8 cellular contexts compared by ENCODE assay signal in genomic region chr11:71420455-71421241, GRCh38. TPM values are rescaled to one million over a fixed set of nuclear protein-coding genes. Genes with fewer than 3 reads are reported as not detected.
DNase-seq lines count a peak whose midpoint lies in the region; ATAC-seq and TF ChIP-seq lines count a peak whose summit lies in the region.

No MANE protein-coding gene starts in this region.

- H3K4me3 ChIP-seq in SJCRH30: no peak overlapping the region

- H3K27me3 ChIP-seq in SJCRH30: no peaks in the 10 kb centered on the region
- no peaks in the 10 kb centered on the region for H3K27me3 ChIP-seq in foreskin keratinocyte

- no peaks in the 10 kb centered on the region for H3K36me3 ChIP-seq in SJCRH30

- no peak overlapping the region for H3K27ac ChIP-seq in SJCRH30
- H3K27ac ChIP-seq in foreskin keratinocyte: no peak overlapping the region

- H3K4me1 ChIP-seq in SJCRH30 (peaks cover 4% of the 10 kb centered on the region; the same call in 1 of the 2 replicates), foreskin keratinocyte (no peaks in the 10 kb centered on the region)

- no peaks in the 10 kb centered on the region for H3K9me3 ChIP-seq in SJCRH30 (replicated peaks)

- DNase-seq in SKM-1 treated with dmso at 0.1 percent for 144 hours (lab: John Stamatoyannopoulos, UW; ENCODE audit: unreplicated experiment) (peak; percentile 35), SKM-1 (lab: John Stamatoyannopoulos, UW; ENCODE audit: unreplicated experiment) (no peak), LHCN-M2 (ENCODE audit: low read depth) (peak; percentile 41), SJCRH30 (peak; percentile 48 to 77), foreskin keratinocyte (peak in 1 of 2 donors; percentile 15), progenitor cell of endocrine pancreas (ENCODE audit: low spot score, unreplicated experiment) (peak; percentile 51)
- no peak for DNase-seq in stimulated activated CD4-positive, alpha-beta T cell treated with anti-CD3 and anti-CD28 coated beads, Interleukin-4, amount 100 ng/mL, for 24 hours

- ATAC-seq in foreskin keratinocyte (peak; percentile 31), GM19023 (IDR thresholded peaks at IDR 0.05; ENCODE audit: unreplicated experiment) (no peak)

- H3K27ac Mint-ChIP-seq in progenitor cell of endocrine pancreas: no peak overlapping the region

- H3K4me1 Mint-ChIP-seq in progenitor cell of endocrine pancreas (ENCODE audit: low read depth): peaks cover 2% of the 10 kb centered on the region

- H3K4me3 Mint-ChIP-seq in progenitor cell of endocrine pancreas (ENCODE audit: low read depth): no peak overlapping the region

- no peaks in the 10 kb centered on the region for H3K9me3 Mint-ChIP-seq in progenitor cell of endocrine pancreas (ENCODE audit: low read depth)

- TF ChIP-seq CTCF in foreskin keratinocyte (conservative IDR thresholded peaks at IDR 0.05) (peak; percentile 75), progenitor cell of endocrine pancreas (IDR thresholded peaks at IDR 0.05; ENCODE audit: unreplicated experiment) (peak; percentile 78)

- no peaks in the 10 kb centered on the region for H3K36me3 Mint-ChIP-seq in progenitor cell of endocrine pancreas (ENCODE audit: insufficient read depth)

- peaks cover 9% of the 10 kb centered on the region for H3K27me3 Mint-ChIP-seq in progenitor cell of endocrine pancreas

RNA-seq across cellular contexts. Expression of gene DHCR7, which starts 27.5 kb away (rescaled TPM):
- 26.9 and 36.2 TPM in 2 replicates for total RNA-seq in LHCN-M2 (2014; rRNA removed)
- 78.6 TPM for polyA plus RNA-seq in LHCN-M2 (2012)
- 40.1 and 42.8 TPM in 2 replicates for total RNA-seq in SJCRH30 (2014; rRNA removed; shearing (Covaris generic))
- total RNA-seq in foreskin keratinocyte: 130 and 176 TPM in 2 replicates
- 142 and 182 TPM in 2 replicates for polyA plus RNA-seq in foreskin keratinocyte
- total RNA-seq in progenitor cell of endocrine pancreas: 137 and 140 TPM in 2 replicates

RNA-seq across cellular contexts. Expression of gene NADSYN1, which starts 32.4 kb away (rescaled TPM):
- 46.1 and 48.2 TPM in 2 replicates for total RNA-seq in LHCN-M2 (2014; rRNA removed)
- 38.9 TPM for polyA plus RNA-seq in LHCN-M2 (2012)
- total RNA-seq in SJCRH30 (2014; rRNA removed; shearing (Covaris generic)): 17.8 and 18.0 TPM in 2 replicates
- 40.4 and 46.3 TPM in 2 replicates for total RNA-seq in foreskin keratinocyte
- polyA plus RNA-seq in foreskin keratinocyte: 32.4 and 36.7 TPM in 2 replicates
- total RNA-seq in progenitor cell of endocrine pancreas: 72.0 and 79.2 TPM in 2 replicates

Comparison
In these comparisons a context has a peak if more than half of its experiments do, and no peak if none do; other contexts are left out.
1. DNase-seq: peak in SKM-1 treated with dmso at 0.1 percent for 144 hours (single experiment), LHCN-M2 (single experiment), SJCRH30 (2 of 2) and progenitor cell of endocrine pancreas (single experiment); none in SKM-1 (single experiment) and stimulated activated CD4-positive, alpha-beta T cell treated with anti-CD3 and anti-CD28 coated beads, Interleukin-4, amount 100 ng/mL, for 24 hours (single experiment).